1 cellular context compared by ENCODE assay signal in the genomic region with DNA sequence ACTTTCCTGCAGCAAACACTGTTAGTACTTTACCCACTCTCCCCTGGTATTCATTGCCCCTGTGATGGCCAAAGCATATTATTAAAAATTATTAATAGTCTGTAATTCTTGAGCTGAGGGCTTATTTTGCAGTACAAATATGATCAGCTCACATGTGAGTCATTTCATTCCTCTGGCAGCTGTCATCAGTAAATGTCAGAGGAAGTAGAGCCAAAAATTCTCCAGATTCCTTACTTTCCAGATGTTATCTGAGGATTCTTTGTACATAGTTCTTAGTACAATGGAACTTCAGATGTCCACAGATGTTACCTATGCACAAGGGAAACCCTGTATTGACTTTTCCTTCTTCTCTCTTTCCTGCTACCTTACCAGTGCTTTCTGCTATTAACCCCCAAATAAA.
TF ChIP-seq lines count a peak whose summit lies in the region.

No MANE protein-coding gene starts in this region.

TF ChIP-seq in HepG2, 621 proteins besides CTCF, POLR2A, EP300 and RAD21:
- no peak for TF ChIP-seq SMAD9 (CRISPR knock-in tag; IDR thresholded peaks at IDR 0.05)
- TF ChIP-seq, protein P1, sequence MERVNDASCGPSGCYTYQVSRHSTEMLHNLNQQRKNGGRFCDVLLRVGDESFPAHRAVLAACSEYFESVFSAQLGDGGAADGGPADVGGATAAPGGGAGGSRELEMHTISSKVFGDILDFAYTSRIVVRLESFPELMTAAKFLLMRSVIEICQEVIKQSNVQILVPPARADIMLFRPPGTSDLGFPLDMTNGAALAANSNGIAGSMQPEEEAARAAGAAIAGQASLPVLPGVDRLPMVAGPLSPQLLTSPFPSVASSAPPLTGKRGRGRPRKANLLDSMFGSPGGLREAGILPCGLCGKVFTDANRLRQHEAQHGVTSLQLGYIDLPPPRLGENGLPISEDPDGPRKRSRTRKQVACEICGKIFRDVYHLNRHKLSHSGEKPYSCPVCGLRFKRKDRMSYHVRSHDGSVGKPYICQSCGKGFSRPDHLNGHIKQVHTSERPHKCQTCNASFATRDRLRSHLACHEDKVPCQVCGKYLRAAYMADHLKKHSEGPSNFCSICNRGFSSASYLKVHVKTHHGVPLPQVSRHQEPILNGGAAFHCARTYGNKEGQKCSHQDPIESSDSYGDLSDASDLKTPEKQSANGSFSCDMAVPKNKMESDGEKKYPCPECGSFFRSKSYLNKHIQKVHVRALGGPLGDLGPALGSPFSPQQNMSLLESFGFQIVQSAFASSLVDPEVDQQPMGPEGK (CRISPR knock-in tag; IDR thresholded peaks at IDR 0.05) = no peak
- TF ChIP-seq ZNF737 (CRISPR knock-in tag; IDR thresholded peaks at IDR 0.05; ENCODE audit: borderline replicate concordance) = no peak
- no peak for TF ChIP-seq CHD4 (IDR thresholded peaks at IDR 0.05; ENCODE audit: borderline replicate concordance, low read length)
- TF ChIP-seq, protein P2, sequence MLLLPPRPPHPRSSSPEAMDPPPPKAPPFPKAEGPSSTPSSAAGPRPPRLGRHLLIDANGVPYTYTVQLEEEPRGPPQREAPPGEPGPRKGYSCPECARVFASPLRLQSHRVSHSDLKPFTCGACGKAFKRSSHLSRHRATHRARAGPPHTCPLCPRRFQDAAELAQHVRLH (CRISPR knock-in tag; IDR thresholded peaks at IDR 0.05; ENCODE audit: borderline replicate concordance, low read depth) = no peak
- no peak for TF ChIP-seq MEIS1 (CRISPR knock-in tag; IDR thresholded peaks at IDR 0.05; ENCODE audit: borderline replicate concordance)
- TF ChIP-seq, protein P3, sequence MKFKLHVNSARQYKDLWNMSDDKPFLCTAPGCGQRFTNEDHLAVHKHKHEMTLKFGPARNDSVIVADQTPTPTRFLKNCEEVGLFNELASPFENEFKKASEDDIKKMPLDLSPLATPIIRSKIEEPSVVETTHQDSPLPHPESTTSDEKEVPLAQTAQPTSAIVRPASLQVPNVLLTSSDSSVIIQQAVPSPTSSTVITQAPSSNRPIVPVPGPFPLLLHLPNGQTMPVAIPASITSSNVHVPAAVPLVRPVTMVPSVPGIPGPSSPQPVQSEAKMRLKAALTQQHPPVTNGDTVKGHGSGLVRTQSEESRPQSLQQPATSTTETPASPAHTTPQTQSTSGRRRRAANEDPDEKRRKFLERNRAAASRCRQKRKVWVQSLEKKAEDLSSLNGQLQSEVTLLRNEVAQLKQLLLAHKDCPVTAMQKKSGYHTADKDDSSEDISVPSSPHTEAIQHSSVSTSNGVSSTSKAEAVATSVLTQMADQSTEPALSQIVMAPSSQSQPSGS (CRISPR knock-in tag; IDR thresholded peaks at IDR 0.05) = no peak
- TF ChIP-seq, protein P4, sequence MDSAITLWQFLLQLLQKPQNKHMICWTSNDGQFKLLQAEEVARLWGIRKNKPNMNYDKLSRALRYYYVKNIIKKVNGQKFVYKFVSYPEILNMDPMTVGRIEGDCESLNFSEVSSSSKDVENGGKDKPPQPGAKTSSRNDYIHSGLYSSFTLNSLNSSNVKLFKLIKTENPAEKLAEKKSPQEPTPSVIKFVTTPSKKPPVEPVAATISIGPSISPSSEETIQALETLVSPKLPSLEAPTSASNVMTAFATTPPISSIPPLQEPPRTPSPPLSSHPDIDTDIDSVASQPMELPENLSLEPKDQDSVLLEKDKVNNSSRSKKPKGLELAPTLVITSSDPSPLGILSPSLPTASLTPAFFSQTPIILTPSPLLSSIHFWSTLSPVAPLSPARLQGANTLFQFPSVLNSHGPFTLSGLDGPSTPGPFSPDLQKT (CRISPR knock-in tag; IDR thresholded peaks at IDR 0.05; ENCODE audit: borderline replicate concordance) = no peak
- TF ChIP-seq GZF1 (CRISPR knock-in tag; IDR thresholded peaks at IDR 0.05) = no peak
- no peak for TF ChIP-seq PAX8 (CRISPR knock-in tag; IDR thresholded peaks at IDR 0.05; ENCODE audit: borderline replicate concordance)
- TF ChIP-seq WIZ (CRISPR knock-in tag; IDR thresholded peaks at IDR 0.05) = no peak
